In the genomic region with DNA sequence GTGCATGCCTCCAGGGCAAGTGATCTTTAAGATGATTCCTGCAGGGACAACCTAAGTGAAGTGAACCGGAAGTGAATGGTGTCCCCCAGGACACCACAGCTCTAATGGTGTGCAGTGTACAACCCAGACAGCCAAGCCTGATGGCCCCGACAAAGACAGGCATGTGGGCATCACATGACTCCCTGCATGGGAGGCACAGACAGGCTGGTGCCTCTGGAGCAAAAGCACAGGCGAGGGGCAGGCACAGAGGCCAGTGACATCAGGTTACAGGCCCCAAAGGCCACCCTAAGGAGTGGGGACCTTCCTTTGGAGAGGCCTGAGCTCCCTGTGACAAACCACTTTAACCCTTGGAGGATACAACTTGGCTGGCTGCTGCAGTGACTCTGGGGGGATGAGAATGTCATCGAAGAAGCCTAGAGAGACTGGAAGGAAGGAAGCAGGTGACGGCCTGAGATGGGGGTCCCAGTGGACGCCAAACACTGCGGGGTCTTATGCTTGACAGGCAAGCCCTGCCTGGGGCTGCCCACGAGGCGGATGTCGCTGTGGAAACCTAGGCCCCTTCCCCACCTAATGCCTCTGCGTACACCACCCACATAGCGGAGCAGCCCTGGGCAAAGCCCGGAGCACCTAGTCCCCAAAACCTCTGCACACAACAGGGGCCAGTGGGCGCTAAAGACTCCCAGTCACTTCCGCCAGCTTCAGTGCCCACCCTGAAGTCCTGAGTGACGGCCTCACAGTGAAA, we compare ENCODE assay signal across 1 cellular context.
TF ChIP-seq lines count a peak whose summit lies in the region.

No MANE protein-coding gene starts in this region.

TF ChIP-seq in GM12878, 131 proteins besides CTCF, POLR2A, EP300 and RAD21:
- TF ChIP-seq FOXK2 (IDR thresholded peaks at IDR 0.05) (no peak), POLR2AphosphoS2 (IDR thresholded peaks at IDR 0.05; ENCODE audit: low read depth, low read length) (no peak), POLR2AphosphoS5 (IDR thresholded peaks at IDR 0.05; ENCODE audit: low read length) (peak; percentile 35; the same call in 1 of the 2 replicates), NBN (IDR thresholded peaks at IDR 0.05) (no peak), NFXL1 (IDR thresholded peaks at IDR 0.05; ENCODE audit: borderline replicate concordance) (no peak)
